In the genomic region with DNA sequence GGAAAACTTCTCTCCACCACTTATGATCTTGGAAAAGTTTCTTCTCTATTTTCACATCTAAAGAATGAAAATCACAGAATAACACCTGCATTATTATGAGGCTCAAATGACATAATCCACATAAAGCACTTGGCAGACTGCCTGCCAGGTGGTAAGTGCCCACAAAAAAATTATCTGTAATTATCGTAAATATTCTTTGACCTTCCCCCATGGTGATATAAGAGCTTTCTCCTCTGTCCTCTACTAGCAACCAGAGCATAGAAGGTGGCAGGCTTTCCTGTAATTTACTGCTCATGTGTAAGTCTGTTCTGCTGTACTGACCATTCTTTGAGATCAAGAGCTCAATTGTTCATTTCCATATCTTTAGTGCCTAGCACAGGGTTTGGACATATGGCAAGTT, we compare ENCODE assay signal across 8 cellular contexts. TPM values are rescaled to one million over a fixed set of nuclear protein-coding genes. Genes with fewer than 3 reads are reported as not detected.
DNase-seq lines count a peak whose midpoint lies in the region; ATAC-seq and TF ChIP-seq lines count a peak whose summit lies in the region.

No MANE protein-coding gene starts in this region.

- H3K27me3 Mint-ChIP-seq in activated naive CD4-positive, alpha-beta T cell treated with anti-CD3 and anti-CD28 coated beads for 36 hours (ENCODE audit: low read depth), result no peaks in the 10 kb centered on the region
- peaks cover 9% of the 10 kb centered on the region for H3K27me3 Mint-ChIP-seq in endodermal cell (ENCODE audit: insufficient read depth)

- peaks cover 19% of the 10 kb centered on the region for H3K4me1 Mint-ChIP-seq in activated naive CD4-positive, alpha-beta T cell treated with anti-CD3 and anti-CD28 coated beads for 36 hours (ENCODE audit: low read depth)
- peaks cover 5% of the 10 kb centered on the region for H3K4me1 Mint-ChIP-seq in endodermal cell

- no peak for DNase-seq in activated naive CD4-positive, alpha-beta T cell treated with anti-CD3 and anti-CD28 coated beads for 36 hours
- no peak for DNase-seq in activated naive CD4-positive, alpha-beta T cell treated with anti-CD3 and anti-CD28 coated beads, Interleukin-2, amount 50 U/mL, for 72 hours (ENCODE audit: low spot score in 2 of 2)
- DNase-seq in NCI-H1105 treated with DMSO at 0.1 percent for 48 hours (lab: John Stamatoyannopoulos, UW) (peak; percentile 98), body of pancreas (no peak), iPS-NIHi7 (ENCODE audit: extremely low spot score) (no peak), NCI-H128 (lab: John Stamatoyannopoulos, UW; ENCODE audit: unreplicated experiment) (no peak), endodermal cell (no peak)

- intact Hi-C loops in activated naive CD4-positive, alpha-beta T cell treated with anti-CD3 and anti-CD28 coated beads for 36 hours (cut with micrococcal nuclease), result loop anchor here (1.0 to 2.0 kb wide), 8 partner anchors 17 to 338 kb away; partner anchors contain the start of genes CCDC83 and PICALM
- intact Hi-C loops in body of pancreas (cut with DNase I), result loop anchor here (10.0 kb wide), 1 partner anchor 148 kb away; no protein-coding TSS in a partner anchor

- no peak for TF ChIP-seq POLR2A in body of pancreas (IDR thresholded peaks at IDR 0.05)

- H3K27ac ChIP-seq in body of pancreas (peak overlapping the region in 3 of 4 donors; percentile 18 to 67 (median 25)), skeletal muscle tissue (ENCODE audit: low read depth, low read length) (peak overlapping the region; percentile 55), endodermal cell (ENCODE audit: low read depth, low read length) (no peak overlapping the region)

- CTCF ChIA-PET in activated naive CD4-positive, alpha-beta T cell treated with anti-CD3 and anti-CD28 coated beads for 36 hours (lab: Charles Lee), result interaction anchor here (0.7 to 3.4 kb wide), 21 partner anchors 9 to 254 kb away, joined by 3 to 50 read pairs (median 5); partner anchors contain the start of genes HIKESHI and PICALM

- H3K9me3 Mint-ChIP-seq in activated naive CD4-positive, alpha-beta T cell treated with anti-CD3 and anti-CD28 coated beads for 36 hours, result no peaks in the 10 kb centered on the region
- H3K9me3 Mint-ChIP-seq in activated naive CD4-positive, alpha-beta T cell treated with anti-CD3 and anti-CD28 coated beads, Interleukin-2, amount 50 U/mL, for 72 hours, result peaks cover 4 to 6% of the 10 kb centered on the region in 2 donors
- no peaks in the 10 kb centered on the region for H3K9me3 Mint-ChIP-seq in endodermal cell

- no peak overlapping the region for H3K4me3 ChIP-seq in body of pancreas
- H3K4me3 ChIP-seq in skeletal muscle tissue (ENCODE audit: low read length in 3 of 3), result peak overlapping the region in 2 of 3 donors; percentile 63
- no peak overlapping the region for H3K4me3 ChIP-seq in endodermal cell (ENCODE audit: low read length)

- peak overlapping the region; percentile 73 for H3K27ac Mint-ChIP-seq in activated naive CD4-positive, alpha-beta T cell treated with anti-CD3 and anti-CD28 coated beads for 36 hours
- peak overlapping the region in 1 of 2 donors; percentile 85 for H3K27ac Mint-ChIP-seq in activated naive CD4-positive, alpha-beta T cell treated with anti-CD3 and anti-CD28 coated beads, Interleukin-2, amount 50 U/mL, for 72 hours
- no peak overlapping the region for H3K27ac Mint-ChIP-seq in endodermal cell

- H3K4me3 Mint-ChIP-seq in activated naive CD4-positive, alpha-beta T cell treated with anti-CD3 and anti-CD28 coated beads for 36 hours, result peak overlapping the region; percentile 52
- H3K4me3 Mint-ChIP-seq in endodermal cell, result no peak overlapping the region

- no peak for ATAC-seq in activated naive CD4-positive, alpha-beta T cell treated with anti-CD3 and anti-CD28 coated beads, Interleukin-2, amount 50 U/mL, for 72 hours
- ATAC-seq in body of pancreas, result no peak

- TF ChIP-seq CTCF in body of pancreas (IDR thresholded peaks at IDR 0.05) (no peak), endodermal cell (conservative IDR thresholded peaks at IDR 0.05) (no peak)

- H3K4me1 ChIP-seq in body of pancreas, result peaks cover 9% of the 10 kb centered on the region
- H3K4me1 ChIP-seq in skeletal muscle tissue (ENCODE audit: control insufficient read depth in 3 of 3, insufficient read depth in 3 of 3, low read length in 3 of 3), result peaks cover 0 to 13% (median 6%) of the 10 kb centered on the region in 3 donors
- H3K4me1 ChIP-seq in endodermal cell (ENCODE audit: control insufficient read depth, insufficient read depth, low read length), result no peaks in the 10 kb centered on the region

- no peaks in the 10 kb centered on the region for H3K9me3 ChIP-seq in body of pancreas
- H3K9me3 ChIP-seq in skeletal muscle tissue (ENCODE audit: control insufficient read depth in 3 of 3, low read length in 3 of 3), result no peaks in the 10 kb centered on the region
- H3K9me3 ChIP-seq in endodermal cell (ENCODE audit: control insufficient read depth, low read length), result no peaks in the 10 kb centered on the region

- H3K9ac ChIP-seq in skeletal muscle tissue (ENCODE audit: low read depth in 1 of 3, low read length in 3 of 3) (no peak overlapping the region), endodermal cell (ENCODE audit: extremely low read depth, low read length, poor library complexity, severe bottlenecking) (no peak overlapping the region)

- WGBS in body of pancreas, 2 donors, result 14 to 19% methylated on average over 1 of the region's 1 CpG
- WGBS in endodermal cell (ENCODE audit: insufficient coverage in 1 of 2, insufficient read length in 1 of 2), 2 experiments, result 90% methylated on average over 1 of the region's 1 CpG; no CpG with 5 or more reads in 1 of the 2 experiments

- no peaks in the 10 kb centered on the region for H3K36me3 Mint-ChIP-seq in activated naive CD4-positive, alpha-beta T cell treated with anti-CD3 and anti-CD28 coated beads for 36 hours (ENCODE audit: low read depth)
- peaks cover 5 to 7% of the 10 kb centered on the region in 2 donors for H3K36me3 Mint-ChIP-seq in activated naive CD4-positive, alpha-beta T cell treated with anti-CD3 and anti-CD28 coated beads, Interleukin-2, amount 50 U/mL, for 72 hours
- H3K36me3 Mint-ChIP-seq in endodermal cell (ENCODE audit: low read depth), result no peaks in the 10 kb centered on the region

- H3K27me3 ChIP-seq in body of pancreas (no peaks in the 10 kb centered on the region), skeletal muscle tissue (ENCODE audit: control insufficient read depth in 3 of 3, insufficient read depth in 3 of 3, low read length in 3 of 3) (no peaks in the 10 kb centered on the region), endodermal cell (ENCODE audit: control insufficient read depth, insufficient read depth, low read length, poor library complexity, severe bottlenecking) (no peaks in the 10 kb centered on the region)

- H3K36me3 ChIP-seq in body of pancreas (replicated peaks in 1 of 2; ENCODE audit: insufficient read depth in 1 of 2, low read depth in 2 of 2) (no peaks in the 10 kb centered on the region), skeletal muscle tissue (ENCODE audit: control insufficient read depth in 3 of 3, insufficient read depth in 3 of 3, low read length in 3 of 3) (no peaks in the 10 kb centered on the region), endodermal cell (ENCODE audit: control insufficient read depth, insufficient read depth, low read length) (no peaks in the 10 kb centered on the region)

RNA-seq across cellular contexts. Expression of gene EED, which starts 51.7 kb away (rescaled TPM):
- 10 to 100 TPM; 60.4 to 61.0 TPM for total RNA-seq in activated naive CD4-positive, alpha-beta T cell treated with anti-CD3 and anti-CD28 coated beads for 36 hours
- total RNA-seq in activated naive CD4-positive, alpha-beta T cell treated with anti-CD3 and anti-CD28 coated beads, Interleukin-2, amount 50 U/mL, for 72 hours, result 100 to 1,000 TPM in 1 of 2 donors, 10 to 100 TPM in 1; 55.1 to 104 TPM
- total RNA-seq in body of pancreas (10 to 100 TPM; 14.5 to 20.1 TPM), skeletal muscle tissue (23.5 TPM), endodermal cell (10 to 100 TPM; 29.2 to 39.2 TPM)
- polyA plus RNA-seq in endodermal cell (2013, experiment 1 of 2), result 37.4 TPM
- polyA plus RNA-seq in endodermal cell (2013, experiment 2 of 2), result 37.5 TPM

Comparison
In these comparisons a context has a peak if more than half of its experiments do, and no peak if none do; other contexts are left out.
1. H3K4me3 ChIP-seq: peak in skeletal muscle tissue (2 of 3); none in body of pancreas (0 of 2) and endodermal cell (single experiment).